ENCODE assay signal across 8 cellular contexts in genomic region chr15:75107905-75108838, GRCh38.
A peak's percentile ranks its signal among the peaks of the same experiment; 100 is the strongest.
DNase-seq lines count a peak whose midpoint lies in the region; ATAC-seq and TF ChIP-seq lines count a peak whose summit lies in the region.

No MANE protein-coding gene starts in this region.

- no peak for TF ChIP-seq POLR2A in heart left ventricle (IDR thresholded peaks at IDR 0.05)

- peak overlapping the region in 2 of 12 donors; percentile 10 to 84 for H3K27ac ChIP-seq in heart left ventricle
- no peak overlapping the region for H3K27ac ChIP-seq in left ventricle myocardium inferior (replicated peaks)

- H3K4me1 ChIP-seq in heart left ventricle (peaks cover 0 to 82% (median 6%) of the 10 kb centered on the region in 12 donors), left ventricle myocardium inferior (peaks cover 11% of the 10 kb centered on the region)

- no peaks in the 10 kb centered on the region for H3K27me3 ChIP-seq in heart left ventricle
- no peaks in the 10 kb centered on the region for H3K27me3 ChIP-seq in left ventricle myocardium inferior (ENCODE audit: low read depth)

- H3K9me3 ChIP-seq in heart left ventricle (peaks cover 0 to 6% (median under 1%) of the 10 kb centered on the region in 12 donors), left ventricle myocardium inferior (replicated peaks) (peaks cover 6% of the 10 kb centered on the region)

- H3K36me3 ChIP-seq in heart left ventricle (no peaks in the 10 kb centered on the region), left ventricle myocardium inferior (no peaks in the 10 kb centered on the region)

- no peak for TF ChIP-seq CTCF in heart left ventricle (IDR thresholded peaks at IDR 0.05)
- TF ChIP-seq CTCF in left ventricle myocardium inferior (IDR thresholded peaks at IDR 0.05; ENCODE audit: borderline replicate concordance), result no peak
- TF ChIP-seq CTCF in mesothelial cell of epicardium (IDR thresholded peaks at IDR 0.05; ENCODE audit: unreplicated experiment), result no peak
- TF ChIP-seq CTCF in type B pancreatic cell (conservative IDR thresholded peaks at IDR 0.05), result no peak

- H3K27me3 Mint-ChIP-seq in activated naive CD8-positive, alpha-beta T cell treated with anti-CD3 and anti-CD28 coated beads, Interleukin-2, amount 10 ng/mL, durations not matched to agents 7 days and 5 days, result peaks cover 9% of the 10 kb centered on the region
- H3K27me3 Mint-ChIP-seq in mesothelial cell of epicardium (ENCODE audit: low read depth), result no peaks in the 10 kb centered on the region
- no peaks in the 10 kb centered on the region for H3K27me3 Mint-ChIP-seq in type B pancreatic cell

- peaks cover 10% of the 10 kb centered on the region for H3K9me3 Mint-ChIP-seq in activated naive CD8-positive, alpha-beta T cell treated with anti-CD3 and anti-CD28 coated beads, Interleukin-2, amount 10 ng/mL, durations not matched to agents 7 days and 5 days
- H3K9me3 Mint-ChIP-seq in mesothelial cell of epicardium (peaks cover 7% of the 10 kb centered on the region), type B pancreatic cell (peaks cover 4% of the 10 kb centered on the region)

- H3K27ac Mint-ChIP-seq in activated naive CD8-positive, alpha-beta T cell treated with anti-CD3 and anti-CD28 coated beads, Interleukin-2, amount 10 ng/mL, durations not matched to agents 7 days and 5 days, result peak overlapping the region; percentile 77
- peak overlapping the region; percentile 6 for H3K27ac Mint-ChIP-seq in mesothelial cell of epicardium
- peak overlapping the region; percentile 61 for H3K27ac Mint-ChIP-seq in type B pancreatic cell

- WGBS in heart left ventricle, 4 donors, result 73 to 84% (median 78%) methylated on average over 10 to 12 of the region's 12 CpGs

- POLR2A ChIA-PET in activated naive CD8-positive, alpha-beta T cell treated with anti-CD3 and anti-CD28 coated beads, Interleukin-2, amount 10 ng/mL, durations not matched to agents 7 days and 5 days (lab: Charles Lee), result interaction anchor here (0.5 to 2.9 kb wide), 11 partner anchors 12 to 243 kb away, joined by 3 to 15 read pairs (median 4); partner anchors contain the start of gene C15orf39

- peaks cover 43% of the 10 kb centered on the region for H3K4me1 Mint-ChIP-seq in activated naive CD8-positive, alpha-beta T cell treated with anti-CD3 and anti-CD28 coated beads, Interleukin-2, amount 10 ng/mL, durations not matched to agents 7 days and 5 days
- H3K4me1 Mint-ChIP-seq in mesothelial cell of epicardium, result peaks cover 20% of the 10 kb centered on the region
- H3K4me1 Mint-ChIP-seq in type B pancreatic cell (ENCODE audit: unreplicated experiment), result peaks cover 15% of the 10 kb centered on the region

- H3K4me3 Mint-ChIP-seq in activated naive CD8-positive, alpha-beta T cell treated with anti-CD3 and anti-CD28 coated beads, Interleukin-2, amount 10 ng/mL, durations not matched to agents 7 days and 5 days, result peak overlapping the region; percentile 65
- H3K4me3 Mint-ChIP-seq in mesothelial cell of epicardium (no peak overlapping the region), type B pancreatic cell (no peak overlapping the region)

- intact Hi-C loops in heart left ventricle (cut with DNase I), result no loop called here
- intact Hi-C loops in left ventricle myocardium inferior (cut with micrococcal nuclease), result no loop called here

- ATAC-seq in heart left ventricle (peak in 3 of 4 donors; percentile 10 to 36 (median 30)), GM19324 (IDR thresholded peaks at IDR 0.05; ENCODE audit: low FRiP score, unreplicated experiment) (no peak)
- ATAC-seq in activated naive CD8-positive, alpha-beta T cell treated with anti-CD3 and anti-CD28 coated beads, Interleukin-2, amount 10 ng/mL, durations not matched to agents 7 days and 5 days (ENCODE audit: low read depth), result peak; percentile 81

- H3K4me3 ChIP-seq in heart left ventricle (no peak overlapping the region), left ventricle myocardium inferior (no peak overlapping the region)

- peaks cover 11% of the 10 kb centered on the region for H3K36me3 Mint-ChIP-seq in activated naive CD8-positive, alpha-beta T cell treated with anti-CD3 and anti-CD28 coated beads, Interleukin-2, amount 10 ng/mL, durations not matched to agents 7 days and 5 days
- H3K36me3 Mint-ChIP-seq in mesothelial cell of epicardium, result peaks cover 6% of the 10 kb centered on the region
- peaks cover 4% of the 10 kb centered on the region for H3K36me3 Mint-ChIP-seq in type B pancreatic cell

- DNase-seq in heart left ventricle (peak in 2 of 5 donors; percentile 41 to 70), left ventricle myocardium inferior (no peak), SKM-1 treated with dmso at 0.1 percent for 144 hours (lab: John Stamatoyannopoulos, UW; ENCODE audit: unreplicated experiment) (peak; percentile 88), mesothelial cell of epicardium (ENCODE audit: low spot score in 2 of 2, unreplicated experiment in 2 of 2) (no peak), type B pancreatic cell (ENCODE audit: extremely low spot score, unreplicated experiment) (no peak), NCI-H2171 treated with DMSO at 0.1 percent for 48 hours (lab: John Stamatoyannopoulos, UW) (no peak)
- DNase-seq in activated naive CD8-positive, alpha-beta T cell treated with anti-CD3 and anti-CD28 coated beads, Interleukin-2, amount 10 ng/mL, durations not matched to agents 7 days and 5 days, result peak; percentile 74

Comparison
In these comparisons a context has a peak if more than half of its experiments do, and no peak if none do; other contexts are left out.
1. DNase-seq: peak in SKM-1 treated with dmso at 0.1 percent for 144 hours (single experiment) and activated naive CD8-positive, alpha-beta T cell treated with anti-CD3 and anti-CD28 coated beads, Interleukin-2, amount 10 ng/mL, durations not matched to agents 7 days and 5 days (single experiment); none in left ventricle myocardium inferior (single experiment), mesothelial cell of epicardium (0 of 2), type B pancreatic cell (single experiment) and NCI-H2171 treated with DMSO at 0.1 percent for 48 hours (single experiment).
2. H3K27ac Mint-ChIP-seq: peak in every context shown above with its lines; median percentile 77 in activated naive CD8-positive, alpha-beta T cell treated with anti-CD3 and anti-CD28 coated beads, Interleukin-2, amount 10 ng/mL, durations not matched to agents 7 days and 5 days; 61 in type B pancreatic cell; 6 in mesothelial cell of epicardium.